ENCODE assay signal across 29 cellular contexts in genomic region chr3:184384342-184384741, GRCh38. TPM values are rescaled to one million over a fixed set of nuclear protein-coding genes. Genes with fewer than 3 reads are reported as not detected.
"Had no signal": no experiment of that assay in that cellular context is flagged by ENCODE, and none has a peak within 500 bp of the region (broad histone marks: within the 10 kb centered on the region; RNA-seq: fewer than 3 reads in every experiment).

No MANE protein-coding gene starts in this region.

- DNase-seq: activated CD4-positive, alpha-beta memory T cell treated with anti-CD3 and anti-CD28 coated beads, Interleukin-2, amount 10 ng/mL, durations not matched to agents 7 days and 5 days; activated CD4-positive, alpha-beta T cell treated with anti-CD3 and anti-CD28 coated beads for 1 hour; activated CD4-positive, alpha-beta T cell treated with anti-CD3 and anti-CD28 coated beads for 48 hours; activated CD4-positive, CD25-positive, alpha-beta regulatory T cell; activated CD8-positive, alpha-beta memory T cell treated with anti-CD3 and anti-CD28 coated beads for 24 hours; activated CD8-positive, alpha-beta memory T cell treated with anti-CD3 and anti-CD28 coated beads, Interleukin-2, amount 10 ng/mL, durations not matched to agents 7 days and 5 days; activated CD8-positive, alpha-beta memory T cell treated with anti-CD3 and anti-CD28 coated beads, Interleukin-2, amount 50 U/mL, for 48 hours; activated effector memory CD4-positive, alpha-beta T cell treated with Interleukin-2 at 50 U/mL for 16 hours; activated naive CD4-positive, alpha-beta T cell treated with anti-CD3 and anti-CD28 coated beads, Interleukin-2, amount 10 ng/mL, durations not matched to agents 7 days and 5 days; activated naive CD8-positive, alpha-beta T cell treated with anti-CD3 and anti-CD28 coated beads for 36 hours; activated T-cell treated with anti-CD3 and anti-CD28 coated beads, Interleukin-2, amount 50 U/mL, for 48 hours; body of pancreas; NCI-H1105; NCI-H1436; NCI-H1694; NCI-H2029; NCI-H345; NCI-H524 treated with DMSO at 0.1 percent for 48 hours; SHP77; SJCRH30; T-helper 17 cell; T-helper 9 cell; WERI-Rb-1 had no signal

- ATAC-seq: activated CD8-positive, alpha-beta memory T cell treated with anti-CD3 and anti-CD28 coated beads, Interleukin-2, amount 10 ng/mL, durations not matched to agents 7 days and 5 days; body of pancreas; Panc1; T-helper 17 cell had no signal

- H3K27ac ChIP-seq: body of pancreas, breast epithelium, SJCRH30, SK-N-MC, WERI-Rb-1 had no signal

RNA-seq across cellular contexts. Expression of gene CHRD, which starts 4.5 kb away (rescaled TPM):
- total RNA-seq: activated CD4-positive, alpha-beta memory T cell treated with anti-CD3 and anti-CD28 coated beads, Interleukin-2, amount 10 ng/mL, durations not matched to agents 7 days and 5 days; activated CD8-positive, alpha-beta memory T cell treated with anti-CD3 and anti-CD28 coated beads, Interleukin-2, amount 10 ng/mL, durations not matched to agents 7 days and 5 days; activated naive CD8-positive, alpha-beta T cell treated with anti-CD3 and anti-CD28 coated beads for 36 hours; RPMI7951; T-helper 17 cell had no signal

RNA-seq across cellular contexts. Expression of gene THPO, which starts 6.3 kb away (rescaled TPM):
- total RNA-seq: activated CD4-positive, alpha-beta memory T cell treated with anti-CD3 and anti-CD28 coated beads, Interleukin-2, amount 10 ng/mL, durations not matched to agents 7 days and 5 days; activated CD8-positive, alpha-beta memory T cell treated with anti-CD3 and anti-CD28 coated beads, Interleukin-2, amount 10 ng/mL, durations not matched to agents 7 days and 5 days; activated naive CD8-positive, alpha-beta T cell treated with anti-CD3 and anti-CD28 coated beads for 36 hours; body of pancreas; M059J; NCI-H460; RPMI7951; T-helper 17 cell had no signal
